ENCODE assay signal across 39 cellular contexts in the genomic region with DNA sequence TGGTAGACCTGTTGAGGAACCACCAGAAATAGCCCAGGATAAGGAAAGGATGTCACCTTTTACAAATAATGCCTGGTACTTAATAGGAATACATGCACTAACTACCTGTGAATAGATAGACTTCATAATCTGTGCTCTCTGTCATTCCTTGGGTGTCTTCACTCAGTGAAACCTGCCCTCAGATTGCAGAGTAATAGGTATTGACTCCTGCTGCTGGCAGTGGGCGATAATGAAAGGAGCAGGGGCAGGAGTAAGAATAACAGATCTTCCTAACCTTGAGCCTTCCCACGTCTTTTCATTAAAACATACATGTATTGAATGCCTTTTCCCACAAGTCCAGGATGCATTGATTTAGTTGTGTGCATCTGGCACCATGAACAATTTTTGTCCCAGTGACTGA. TPM values are rescaled to one million over a fixed set of nuclear protein-coding genes. Genes with fewer than 3 reads are reported as not detected.
"Had no signal": no experiment of that assay in that cellular context is flagged by ENCODE, and none has a peak within 500 bp of the region (broad histone marks: within the 10 kb centered on the region; RNA-seq: fewer than 3 reads in every experiment).

No MANE protein-coding gene starts in this region.

- H3K4me3 Mint-ChIP-seq: activated naive CD4-positive, alpha-beta T cell treated with anti-CD3 and anti-CD28 coated beads for 36 hours; activated naive CD4-positive, alpha-beta T cell treated with anti-CD3 and anti-CD28 coated beads, Interleukin-2, amount 10 ng/mL, durations not matched to agents 7 days and 5 days; activated naive CD4-positive, alpha-beta T cell treated with anti-CD3 and anti-CD28 coated beads, Interleukin-2, amount 50 U/mL, for 24 hours; activated naive CD8-positive, alpha-beta T cell; activated naive CD8-positive, alpha-beta T cell treated with anti-CD3 and anti-CD28 coated beads for 36 hours; activated naive CD8-positive, alpha-beta T cell treated with anti-CD3 and anti-CD28 coated beads, Interleukin-2, amount 10 ng/mL, durations not matched to agents 7 days and 5 days; activated naive CD8-positive, alpha-beta T cell treated with anti-CD3 and anti-CD28 coated beads, Interleukin-2, amount 50 U/mL, for 24 hours; activated T-cell treated with anti-CD3 and anti-CD28 coated beads, Interleukin-2, amount 50 U/mL, for 24 hours; activated T-cell treated with anti-CD3 and anti-CD28 coated beads, Interleukin-2, amount 50 U/mL, for 4 hours; activated T-cell treated with anti-CD3 and anti-CD28 coated beads, Interleukin-2, amount 50 U/mL, for 72 hours; activated T-helper 1 cell treated with anti-CD3 and anti-CD28 coated beads, Interleukin-12 subunit alpha, Interleukin-12 subunit beta, Interleukin-2, Interleukin-4 antibody, amounts not matched to agents 30 ng/mL and 10 ng/mL and 1 ng/mL, durations not matched to agents 14 hours and 24 hours and 36 hours; activated T-helper 17 cell treated with anti-CD3 and anti-CD28 coated beads, Interleukin-2, amount 50 U/mL, for 72 hours; brain; central memory CD8-positive, alpha-beta T cell had no signal

- H3K4me1 Mint-ChIP-seq: activated naive CD4-positive, alpha-beta T cell treated with anti-CD3 and anti-CD28 coated beads, Interleukin-2, amount 10 ng/mL, durations not matched to agents 7 days and 5 days; activated naive CD4-positive, alpha-beta T cell treated with anti-CD3 and anti-CD28 coated beads, Interleukin-2, amount 50 U/mL, for 24 hours; activated naive CD8-positive, alpha-beta T cell treated with anti-CD3 and anti-CD28 coated beads for 36 hours; activated naive CD8-positive, alpha-beta T cell treated with anti-CD3 and anti-CD28 coated beads, Interleukin-2, amount 50 U/mL, for 24 hours; activated T-helper 17 cell treated with anti-CD3 and anti-CD28 coated beads, Interleukin-2, amount 50 U/mL, for 72 hours; central memory CD8-positive, alpha-beta T cell had no signal

- H3K27me3 Mint-ChIP-seq: activated naive CD4-positive, alpha-beta T cell treated with anti-CD3 and anti-CD28 coated beads, Interleukin-2, amount 10 ng/mL, durations not matched to agents 7 days and 5 days; activated naive CD4-positive, alpha-beta T cell treated with anti-CD3 and anti-CD28 coated beads, Interleukin-2, amount 50 U/mL, for 24 hours; activated naive CD8-positive, alpha-beta T cell; activated naive CD8-positive, alpha-beta T cell treated with anti-CD3 and anti-CD28 coated beads for 36 hours; activated naive CD8-positive, alpha-beta T cell treated with anti-CD3 and anti-CD28 coated beads, Interleukin-2, amount 10 ng/mL, durations not matched to agents 7 days and 5 days; activated naive CD8-positive, alpha-beta T cell treated with anti-CD3 and anti-CD28 coated beads, Interleukin-2, amount 50 U/mL, for 24 hours; activated T-cell treated with anti-CD3 and anti-CD28 coated beads, Interleukin-2, amount 50 U/mL, for 24 hours; activated T-helper 17 cell treated with anti-CD3 and anti-CD28 coated beads, Interleukin-2, amount 50 U/mL, for 72 hours; central memory CD8-positive, alpha-beta T cell had no signal

- H3K36me3 ChIP-seq: breast epithelium had no signal

- H3K27ac Mint-ChIP-seq: activated naive CD4-positive, alpha-beta T cell treated with anti-CD3 and anti-CD28 coated beads for 36 hours; activated naive CD4-positive, alpha-beta T cell treated with anti-CD3 and anti-CD28 coated beads, Interleukin-2, amount 10 ng/mL, durations not matched to agents 7 days and 5 days; activated naive CD4-positive, alpha-beta T cell treated with anti-CD3 and anti-CD28 coated beads, Interleukin-2, amount 50 U/mL, for 24 hours; activated naive CD4-positive, alpha-beta T cell treated with anti-CD3 and anti-CD28 coated beads, Interleukin-2, amount 50 U/mL, for 72 hours; activated naive CD8-positive, alpha-beta T cell; activated naive CD8-positive, alpha-beta T cell treated with anti-CD3 and anti-CD28 coated beads for 36 hours; activated naive CD8-positive, alpha-beta T cell treated with anti-CD3 and anti-CD28 coated beads, Interleukin-2, amount 10 ng/mL, durations not matched to agents 7 days and 5 days; activated naive CD8-positive, alpha-beta T cell treated with anti-CD3 and anti-CD28 coated beads, Interleukin-2, amount 50 U/mL, for 24 hours; activated T-cell treated with anti-CD3 and anti-CD28 coated beads, Interleukin-2, amount 50 U/mL, for 24 hours; activated T-cell treated with anti-CD3 and anti-CD28 coated beads, Interleukin-2, amount 50 U/mL, for 72 hours; activated T-helper 1 cell treated with anti-CD3 and anti-CD28 coated beads, Interleukin-12 subunit alpha, Interleukin-12 subunit beta, Interleukin-2, Interleukin-4 antibody, amounts not matched to agents 30 ng/mL and 10 ng/mL and 1 ng/mL, durations not matched to agents 14 hours and 24 hours and 36 hours; activated T-helper 17 cell treated with anti-CD3 and anti-CD28 coated beads, Interleukin-2, amount 50 U/mL, for 72 hours; activated T-helper 2 cell treated with anti-CD3 and anti-CD28 coated beads, Interferon-gamma antibody, Interleukin-2, Interleukin-4, amounts not matched to agents 10 μg/mL and 5 μg/mL and 100 μg/mL, durations not matched to agents 14 hours and 24 hours and 36 hours; brain had no signal

- H3K9me3 ChIP-seq: adrenal gland, ascending aorta, body of pancreas, breast epithelium had no signal

- H3K36me3 Mint-ChIP-seq: activated naive CD4-positive, alpha-beta T cell treated with anti-CD3 and anti-CD28 coated beads, Interleukin-2, amount 50 U/mL, for 72 hours had no signal

- H3K4me1 ChIP-seq: ascending aorta, body of pancreas, breast epithelium had no signal

- DNase-seq: activated effector memory CD4-positive, alpha-beta T cell treated with anti-CD3 and anti-CD28 coated beads, Interleukin-2, amount 50 U/mL, for 16 hours; activated effector memory CD4-positive, alpha-beta T cell treated with Interleukin-2 at 50 U/mL for 16 hours; activated gamma-delta T cell; activated gamma-delta T cell treated with Interleukin-2 at 50 U/mL for 16 hours; activated naive CD4-positive, alpha-beta T cell; activated naive CD4-positive, alpha-beta T cell treated with anti-CD3 and anti-CD28 coated beads for 36 hours; activated naive CD4-positive, alpha-beta T cell treated with anti-CD3 and anti-CD28 coated beads, Interleukin-2, amount 10 ng/mL, durations not matched to agents 7 days and 5 days; activated naive CD4-positive, alpha-beta T cell treated with anti-CD3 and anti-CD28 coated beads, Interleukin-2, amount 50 U/mL, for 16 hours; activated naive CD4-positive, alpha-beta T cell treated with Interleukin-2 at 50 U/mL for 16 hours; activated naive CD8-positive, alpha-beta T cell treated with anti-CD3 and anti-CD28 coated beads for 36 hours; activated naive CD8-positive, alpha-beta T cell treated with anti-CD3 and anti-CD28 coated beads, Interleukin-2, amount 10 ng/mL, durations not matched to agents 7 days and 5 days; activated naive CD8-positive, alpha-beta T cell treated with anti-CD3 and anti-CD28 coated beads, Interleukin-2, amount 50 U/mL, for 24 hours; activated T-cell treated with anti-CD3 and anti-CD28 coated beads, Interleukin-2, amount 50 U/mL, for 1 hour; activated T-cell treated with anti-CD3 and anti-CD28 coated beads, Interleukin-2, amount 50 U/mL, for 24 hours; activated T-cell treated with anti-CD3 and anti-CD28 coated beads, Interleukin-2, amount 50 U/mL, for 4 hours; activated T-cell treated with anti-CD3 and anti-CD28 coated beads, Interleukin-2, amount 50 U/mL, for 48 hours; activated T-cell treated with anti-CD3 and anti-CD28 coated beads, Interleukin-2, amount 50 U/mL, for 72 hours; adrenal gland; amniotic stem cell; amygdala; anterior cingulate cortex; aorta; body of pancreas; brain microvascular endothelial cell; caudate nucleus; central memory CD4-positive, alpha-beta T cell; cerebellar nuclear complex had no signal

- FAIRE-seq: bronchial epithelial cell had no signal

- H3K9me3 Mint-ChIP-seq: activated naive CD4-positive, alpha-beta T cell treated with anti-CD3 and anti-CD28 coated beads for 36 hours; activated naive CD4-positive, alpha-beta T cell treated with anti-CD3 and anti-CD28 coated beads, Interleukin-2, amount 10 ng/mL, durations not matched to agents 7 days and 5 days; activated naive CD4-positive, alpha-beta T cell treated with anti-CD3 and anti-CD28 coated beads, Interleukin-2, amount 50 U/mL, for 24 hours; activated naive CD4-positive, alpha-beta T cell treated with anti-CD3 and anti-CD28 coated beads, Interleukin-2, amount 50 U/mL, for 72 hours; activated naive CD8-positive, alpha-beta T cell treated with anti-CD3 and anti-CD28 coated beads for 36 hours; activated naive CD8-positive, alpha-beta T cell treated with anti-CD3 and anti-CD28 coated beads, Interleukin-2, amount 10 ng/mL, durations not matched to agents 7 days and 5 days; activated naive CD8-positive, alpha-beta T cell treated with anti-CD3 and anti-CD28 coated beads, Interleukin-2, amount 50 U/mL, for 24 hours; activated T-cell treated with anti-CD3 and anti-CD28 coated beads, Interleukin-2, amount 50 U/mL, for 24 hours; activated T-cell treated with anti-CD3 and anti-CD28 coated beads, Interleukin-2, amount 50 U/mL, for 4 hours; activated T-cell treated with anti-CD3 and anti-CD28 coated beads, Interleukin-2, amount 50 U/mL, for 72 hours; activated T-helper 1 cell treated with anti-CD3 and anti-CD28 coated beads, Interleukin-12 subunit alpha, Interleukin-12 subunit beta, Interleukin-2, Interleukin-4 antibody, amounts not matched to agents 30 ng/mL and 10 ng/mL and 1 ng/mL, durations not matched to agents 14 hours and 24 hours and 36 hours; activated T-helper 17 cell treated with anti-CD3 and anti-CD28 coated beads, Interleukin-2, amount 50 U/mL, for 72 hours; activated T-helper 2 cell treated with anti-CD3 and anti-CD28 coated beads, Interferon-gamma antibody, Interleukin-2, Interleukin-4, amounts not matched to agents 10 μg/mL and 5 μg/mL and 100 μg/mL, durations not matched to agents 14 hours and 24 hours and 36 hours; central memory CD8-positive, alpha-beta T cell had no signal

- H3K27ac ChIP-seq: adrenal gland, ascending aorta, body of pancreas, brain microvascular endothelial cell, breast epithelium, cardiac muscle cell had no signal

- H3K4me3 ChIP-seq: adrenal gland, ascending aorta, body of pancreas, breast epithelium, cardiac muscle cell had no signal

- H3K27me3 ChIP-seq: adrenal gland, ascending aorta, body of pancreas, brain microvascular endothelial cell, breast epithelium, cardiac muscle cell had no signal

RNA-seq across cellular contexts. Expression of gene FABP3, which starts 16.4 kb away (rescaled TPM):
- total RNA-seq: activated naive CD4-positive, alpha-beta T cell treated with anti-CD3 and anti-CD28 coated beads for 36 hours; activated naive CD4-positive, alpha-beta T cell treated with anti-CD3 and anti-CD28 coated beads, Interleukin-2, amount 50 U/mL, for 72 hours; activated naive CD8-positive, alpha-beta T cell treated with anti-CD3 and anti-CD28 coated beads for 36 hours; activated T-cell treated with anti-CD3 and anti-CD28 coated beads, Interleukin-2, amount 50 U/mL, for 4 hours; activated T-cell treated with anti-CD3 and anti-CD28 coated beads, Interleukin-2, amount 50 U/mL, for 72 hours; activated T-helper 1 cell treated with anti-CD3 and anti-CD28 coated beads, Interleukin-12 subunit alpha, Interleukin-12 subunit beta, Interleukin-2, Interleukin-4 antibody, amounts not matched to agents 30 ng/mL and 10 ng/mL and 1 ng/mL, durations not matched to agents 14 hours and 24 hours and 36 hours; activated T-helper 17 cell treated with anti-CD3 and anti-CD28 coated beads, Interleukin-2, amount 50 U/mL, for 72 hours; activated T-helper 2 cell treated with anti-CD3 and anti-CD28 coated beads, Interferon-gamma antibody, Interleukin-2, Interleukin-4, amounts not matched to agents 10 μg/mL and 5 μg/mL and 100 μg/mL, durations not matched to agents 14 hours and 24 hours and 36 hours had no signal

RNA-seq across cellular contexts. Expression of gene SERINC2, which starts 56.6 kb away (rescaled TPM):
- total RNA-seq: activated T-helper 1 cell treated with anti-CD3 and anti-CD28 coated beads, Interleukin-12 subunit alpha, Interleukin-12 subunit beta, Interleukin-2, Interleukin-4 antibody, amounts not matched to agents 30 ng/mL and 10 ng/mL and 1 ng/mL, durations not matched to agents 14 hours and 24 hours and 36 hours had no signal
